Comparison of ENCODE assay signal across 1 cellular context in the genomic region with DNA sequence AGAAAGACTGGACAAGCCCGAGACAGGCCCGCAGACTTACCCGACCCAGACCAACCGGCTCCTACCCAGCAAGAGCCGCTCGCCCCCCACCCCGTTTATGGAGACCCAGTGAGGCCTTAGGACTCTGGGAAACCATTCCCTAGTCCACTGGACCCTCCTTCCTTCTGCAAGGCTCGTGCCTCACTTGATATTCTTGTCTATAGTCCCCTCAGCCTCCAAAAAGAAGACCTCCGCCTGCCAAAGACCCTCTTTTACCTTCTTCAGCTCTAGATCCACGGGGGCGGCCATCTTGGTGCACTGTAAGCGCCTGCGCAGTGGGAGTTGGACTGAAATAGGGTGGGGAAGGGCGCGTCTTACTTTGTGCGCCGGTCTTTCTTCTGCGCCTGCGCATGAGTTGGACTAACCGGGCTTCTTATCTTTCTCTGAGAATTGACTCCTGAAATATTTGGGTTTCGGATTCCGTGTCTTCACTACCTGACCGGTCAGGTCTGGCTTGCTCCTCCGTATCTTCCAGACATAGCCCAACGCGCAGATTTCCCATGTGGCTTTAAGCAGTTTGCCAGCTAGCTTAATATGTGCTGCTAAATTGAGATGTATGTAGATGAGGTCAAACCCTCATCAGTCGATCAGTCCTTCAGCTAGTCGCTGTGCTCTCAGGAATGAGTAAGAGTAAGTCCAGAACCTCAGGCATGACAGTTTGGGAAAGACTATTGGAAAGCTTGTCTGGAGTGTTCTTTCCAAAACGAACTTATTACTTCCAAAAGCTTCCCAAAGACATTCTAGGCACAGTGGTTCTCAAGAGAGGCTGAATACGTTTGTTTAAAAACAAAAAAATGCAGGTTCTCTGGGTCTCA.
TF ChIP-seq lines count a peak whose summit lies in the region.

PFDN1 (minus strand) TSS at position 316 of the 854 bp plus-strand sequence; CDS start at position 288, 28 bp downstream.

TF ChIP-seq in HEK293, 187 proteins besides CTCF, POLR2A, EP300 and RAD21 (continued from another document and continues in another):
- TF ChIP-seq PATZ1 (tag by site-specific recombination; IDR thresholded peaks at IDR 0.05) (peak; percentile 71), ZNF785 (tag by site-specific recombination; IDR thresholded peaks at IDR 0.05) (no peak), ZNF510 (tag by site-specific recombination; IDR thresholded peaks at IDR 0.05; ENCODE audit: insufficient replicate concordance) (peak; percentile 56), ZSCAN30 (tag by site-specific recombination; IDR thresholded peaks at IDR 0.05) (no peak), ZNF155 (tag by site-specific recombination; IDR thresholded peaks at IDR 0.05) (no peak), ZBTB26 (tag by site-specific recombination; optimal IDR thresholded peaks at IDR 0.05) (peak; percentile 4), ZEB2 (tag by site-specific recombination; IDR thresholded peaks at IDR 0.05) (no peak; the same call in 1 of the 2 replicates), ZBTB10 (tag by site-specific recombination; IDR thresholded peaks at IDR 0.05) (no peak), PBX3 (CRISPR knock-in tag; IDR thresholded peaks at IDR 0.05) (no peak), ZNF623 (tag by site-specific recombination; IDR thresholded peaks at IDR 0.05) (no peak), ZNF146 (tag by site-specific recombination; IDR thresholded peaks at IDR 0.05) (no peak), ZBTB20 (tag by site-specific recombination; IDR thresholded peaks at IDR 0.05) (peak; percentile 49), ZNF266 (tag by site-specific recombination; IDR thresholded peaks at IDR 0.05; ENCODE audit: low read depth) (no peak), ZNF366 (tag by site-specific recombination; conservative IDR thresholded peaks at IDR 0.05) (peak; percentile 51), ZNF473 (tag by site-specific recombination; IDR thresholded peaks at IDR 0.05) (no peak), ZNF18 (tag by site-specific recombination; IDR thresholded peaks at IDR 0.05) (no peak), SCRT1 (tag by site-specific recombination; IDR thresholded peaks at IDR 0.05; ENCODE audit: borderline replicate concordance) (no peak), ZXDB (tag by site-specific recombination; IDR thresholded peaks at IDR 0.05) (0 out of 2 replicates have a peak, but pooled peaks have one; percentile 42), ZNF26 (tag by site-specific recombination; IDR thresholded peaks at IDR 0.05) (no peak), ZBTB17 (tag by site-specific recombination; IDR thresholded peaks at IDR 0.05) (peak; percentile 97), SP3 (tag by site-specific recombination; IDR thresholded peaks at IDR 0.05) (no peak), ZBTB7A (tag by site-specific recombination; IDR thresholded peaks at IDR 0.05; ENCODE audit: low read depth) (peak; percentile 81; the same call in 1 of the 2 replicates), ZIC2 (tag by site-specific recombination; IDR thresholded peaks at IDR 0.05) (no peak), ZNF654 (tag by site-specific recombination; IDR thresholded peaks at IDR 0.05; ENCODE audit: low read depth) (no peak), SP7 (tag by site-specific recombination; IDR thresholded peaks at IDR 0.05) (peak; percentile 43), ZNF514 (tag by site-specific recombination; IDR thresholded peaks at IDR 0.05) (no peak), ZNF2 (tag by site-specific recombination; IDR thresholded peaks at IDR 0.05) (0 out of 2 replicates have a peak, but pooled peaks have one; percentile 46), ZNF112 (tag by site-specific recombination; IDR thresholded peaks at IDR 0.05) (no peak), REPIN1 (tag by site-specific recombination; IDR thresholded peaks at IDR 0.05; ENCODE audit: low read depth) (peak; percentile 37; the same call in 1 of the 2 replicates), ZNF335 (tag by site-specific recombination; conservative IDR thresholded peaks at IDR 0.05) (peak; percentile 66), ZFHX2 (tag by site-specific recombination; conservative IDR thresholded peaks at IDR 0.05) (no peak), BCL11A (tag by site-specific recombination; IDR thresholded peaks at IDR 0.05; ENCODE audit: low read depth) (no peak), ZNF629 (tag by site-specific recombination; IDR thresholded peaks at IDR 0.05) (peak; percentile 40; the same call in 1 of the 2 replicates), ZNF843 (tag by site-specific recombination; IDR thresholded peaks at IDR 0.05) (0 out of 2 replicates have a peak, but pooled peaks have one; percentile 25), ZNF184 (tag by site-specific recombination; IDR thresholded peaks at IDR 0.05) (0 out of 2 replicates have a peak, but pooled peaks have one; percentile 26), HOXC10 (CRISPR knock-in tag; IDR thresholded peaks at IDR 0.05) (no peak), ZNF530 (tag by site-specific recombination; IDR thresholded peaks at IDR 0.05; ENCODE audit: low read depth) (no peak)
- TF ChIP-seq, protein P1, sequence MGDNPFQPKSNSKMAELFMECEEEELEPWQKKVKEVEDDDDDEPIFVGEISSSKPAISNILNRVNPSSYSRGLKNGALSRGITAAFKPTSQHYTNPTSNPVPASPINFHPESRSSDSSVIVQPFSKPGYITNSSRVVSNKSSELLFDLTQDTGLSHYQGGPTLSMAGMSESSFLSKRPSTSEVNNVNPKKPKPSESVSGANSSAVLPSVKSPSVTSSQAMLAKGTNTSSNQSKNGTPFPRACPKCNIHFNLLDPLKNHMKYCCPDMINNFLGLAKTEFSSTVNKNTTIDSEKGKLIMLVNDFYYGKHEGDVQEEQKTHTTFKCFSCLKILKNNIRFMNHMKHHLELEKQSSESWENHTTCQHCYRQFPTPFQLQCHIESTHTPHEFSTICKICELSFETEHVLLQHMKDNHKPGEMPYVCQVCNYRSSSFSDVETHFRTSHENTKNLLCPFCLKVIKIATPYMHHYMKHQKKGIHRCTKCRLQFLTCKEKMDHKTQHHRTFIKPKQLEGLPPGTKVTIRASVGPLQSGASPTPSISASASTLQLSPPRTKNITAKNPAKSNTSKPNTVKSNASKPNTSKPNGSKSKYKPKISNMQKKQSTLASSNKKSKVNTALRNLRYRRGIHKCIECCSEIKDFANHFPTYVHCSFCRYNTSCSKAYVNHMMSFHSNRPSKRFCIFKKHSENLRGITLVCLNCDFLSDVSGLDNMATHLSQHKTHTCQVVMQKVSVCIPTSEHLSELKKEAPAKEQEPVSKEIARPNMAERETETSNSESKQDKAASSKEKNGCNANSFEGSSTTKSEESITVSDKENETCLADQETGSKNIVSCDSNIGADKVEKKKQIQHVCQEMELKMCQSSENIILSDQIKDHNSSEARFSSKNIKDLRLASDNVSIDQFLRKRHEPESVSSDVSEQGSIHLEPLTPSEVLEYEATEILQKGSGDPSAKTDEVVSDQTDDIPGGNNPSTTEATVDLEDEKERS (tag by site-specific recombination; IDR thresholded peaks at IDR 0.05) = no peak
- TF ChIP-seq, protein P2, sequence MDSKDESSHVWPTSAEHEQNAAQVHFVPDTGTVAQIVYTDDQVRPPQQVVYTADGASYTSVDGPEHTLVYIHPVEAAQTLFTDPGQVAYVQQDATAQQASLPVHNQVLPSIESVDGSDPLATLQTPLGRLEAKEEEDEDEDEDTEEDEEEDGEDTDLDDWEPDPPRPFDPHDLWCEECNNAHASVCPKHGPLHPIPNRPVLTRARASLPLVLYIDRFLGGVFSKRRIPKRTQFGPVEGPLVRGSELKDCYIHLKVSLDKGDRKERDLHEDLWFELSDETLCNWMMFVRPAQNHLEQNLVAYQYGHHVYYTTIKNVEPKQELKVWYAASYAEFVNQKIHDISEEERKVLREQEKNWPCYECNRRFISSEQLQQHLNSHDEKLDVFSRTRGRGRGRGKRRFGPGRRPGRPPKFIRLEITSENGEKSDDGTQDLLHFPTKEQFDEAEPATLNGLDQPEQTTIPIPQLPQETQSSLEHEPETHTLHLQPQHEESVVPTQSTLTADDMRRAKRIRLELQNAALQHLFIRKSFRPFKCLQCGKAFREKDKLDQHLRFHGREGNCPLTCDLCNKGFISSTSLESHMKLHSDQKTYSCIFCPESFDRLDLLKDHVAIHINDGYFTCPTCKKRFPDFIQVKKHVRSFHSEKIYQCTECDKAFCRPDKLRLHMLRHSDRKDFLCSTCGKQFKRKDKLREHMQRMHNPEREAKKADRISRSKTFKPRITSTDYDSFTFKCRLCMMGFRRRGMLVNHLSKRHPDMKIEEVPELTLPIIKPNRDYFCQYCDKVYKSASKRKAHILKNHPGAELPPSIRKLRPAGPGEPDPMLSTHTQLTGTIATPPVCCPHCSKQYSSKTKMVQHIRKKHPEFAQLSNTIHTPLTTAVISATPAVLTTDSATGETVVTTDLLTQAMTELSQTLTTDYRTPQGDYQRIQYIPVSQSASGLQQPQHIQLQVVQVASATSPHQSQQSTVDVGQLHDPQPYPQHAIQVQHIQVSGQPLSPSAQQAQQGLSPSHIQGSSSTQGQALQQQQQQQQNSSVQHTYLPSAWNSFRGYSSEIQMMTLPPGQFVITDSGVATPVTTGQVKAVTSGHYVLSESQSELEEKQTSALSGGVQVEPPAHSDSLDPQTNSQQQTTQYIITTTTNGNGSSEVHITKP (tag by site-specific recombination; IDR thresholded peaks at IDR 0.05) = peak; percentile 80
